ENCODE assay signal across 8 cellular contexts in genomic region chr11:124898711-124899110, GRCh38. TPM values are rescaled to one million over a fixed set of nuclear protein-coding genes. Genes with fewer than 3 reads are reported as not detected.
DNase-seq lines count a peak whose midpoint lies in the region; ATAC-seq and TF ChIP-seq lines count a peak whose summit lies in the region.

No MANE protein-coding gene starts in this region.

- no peak for ATAC-seq in GM19035 (IDR thresholded peaks at IDR 0.05; ENCODE audit: unreplicated experiment)
- ATAC-seq in CD4-positive, alpha-beta T cell (ENCODE audit: poor library complexity): no peak

- H3K36me3 Mint-ChIP-seq in CD4-positive, alpha-beta T cell (ENCODE audit: low read depth): no peaks in the 10 kb centered on the region

- H3K27ac Mint-ChIP-seq in CD4-positive, alpha-beta T cell: no peak overlapping the region

- whole genome bisulfite sequencing in esophagus, 2 donors: 38 to 50% methylated on average over 5 of the region's 5 CpGs

- H3K27me3 Mint-ChIP-seq in CD4-positive, alpha-beta T cell: peaks cover 26% of the 10 kb centered on the region

- CTCF ChIA-PET in PC-9 (lab: Charles Lee): interaction anchor here (1.4 kb wide), 1 partner anchor 22 kb away, joined by 8 read pairs; no protein-coding TSS in a partner anchor
- CTCF ChIA-PET in CD4-positive, alpha-beta T cell (lab: Charles Lee): interaction anchor here (1.1 kb wide), 1 partner anchor 9 kb away, joined by 3 read pairs; no protein-coding TSS in a partner anchor

- no peaks in the 10 kb centered on the region for H3K9me2 ChIP-seq in PC-9 (ENCODE audit: insufficient read depth)

- H4K20me1 ChIP-seq in PC-9 (ENCODE audit: insufficient read depth): no peaks in the 10 kb centered on the region

- H3K4me3 ChIP-seq in PC-9 (no peak overlapping the region), esophagus (ENCODE audit: low read depth in 1 of 2, low read length in 2 of 2) (no peak overlapping the region), tibial artery (no peak overlapping the region)

- no TSS peak for BruUV-seq in PC-9 (replicated peaks; lab: Mats Ljungman, UMichigan)

- H3K4me3 Mint-ChIP-seq in CD4-positive, alpha-beta T cell: no peak overlapping the region

- no peak for DNase-seq in PC-9
- DNase-seq in medulla oblongata (ENCODE audit: extremely low spot score): peak; percentile 81
- DNase-seq in tibial artery: peak in 1 of 2 donors; percentile 64
- DNase-seq in CD4-positive, alpha-beta T cell: no peak
- no peak for DNase-seq in NCI-H2227 treated with DMSO at 0.1 percent for 48 hours (lab: John Stamatoyannopoulos, UW)
- no peak for DNase-seq in NOMO-1 treated with DMSO at 0.1 percent for 48 hours (lab: John Stamatoyannopoulos, UW; ENCODE audit: unreplicated experiment)

- no peaks in the 10 kb centered on the region for H3K36me3 ChIP-seq in PC-9 (ENCODE audit: low read depth)
- H3K36me3 ChIP-seq in esophagus (ENCODE audit: control insufficient read depth in 2 of 2, insufficient read depth in 2 of 2, low read length in 1 of 2): no peaks in the 10 kb centered on the region
- no peaks in the 10 kb centered on the region for H3K36me3 ChIP-seq in tibial artery

- no peaks in the 10 kb centered on the region for H3K9me3 Mint-ChIP-seq in CD4-positive, alpha-beta T cell

- H2AFZ ChIP-seq in PC-9: 0 out of 2 replicates have a peak overlapping the region, but pooled peaks have one; percentile 20

- POLR2A ChIA-PET in PC-9 (lab: Charles Lee; ENCODE audit: unreplicated experiment): no interaction called here
- POLR2A ChIA-PET in CD4-positive, alpha-beta T cell (lab: Charles Lee): no interaction called here

- no peaks in the 10 kb centered on the region for H3K27me3 ChIP-seq in PC-9 (ENCODE audit: insufficient read depth, low read depth)
- H3K27me3 ChIP-seq in esophagus (ENCODE audit: control insufficient read depth in 1 of 2, insufficient read depth in 2 of 2, low read length in 2 of 2): no peaks in the 10 kb centered on the region
- H3K27me3 ChIP-seq in tibial artery: no peaks in the 10 kb centered on the region
- peaks cover 4% of the 10 kb centered on the region for H3K27me3 ChIP-seq in CD4-positive, alpha-beta T cell (ENCODE audit: control insufficient read depth, insufficient read depth, low read length)

- H3K79me2 ChIP-seq in PC-9 (ENCODE audit: low read depth): no peaks in the 10 kb centered on the region

- H3K4me2 ChIP-seq in PC-9: peak overlapping the region; percentile 27; the same call in 1 of the 2 replicates

- peaks cover 34% of the 10 kb centered on the region for H3K4me1 ChIP-seq in PC-9 (replicated peaks; ENCODE audit: insufficient read depth)
- H3K4me1 ChIP-seq in esophagus (ENCODE audit: control insufficient read depth in 2 of 2, insufficient read depth in 2 of 2, low read length in 1 of 2): no peaks in the 10 kb centered on the region
- peaks cover 0 to 5% (median 2%) of the 10 kb centered on the region in 4 donors for H3K4me1 ChIP-seq in tibial artery

- peak overlapping the region; percentile 72 for H3K27ac ChIP-seq in PC-9
- peak overlapping the region; percentile 2 to 44 for H3K27ac ChIP-seq in esophagus (ENCODE audit: low read depth in 2 of 2, low read length in 1 of 2)
- H3K27ac ChIP-seq in tibial artery: peak overlapping the region; percentile 33 to 50
- H3K27ac ChIP-seq in CD4-positive, alpha-beta T cell (ENCODE audit: low read depth, low read length): no peak overlapping the region

- peaks cover 16% of the 10 kb centered on the region; the same call in 1 of the 2 replicates for H3F3A ChIP-seq in PC-9 (ENCODE audit: insufficient read depth, low read depth)

- H3K4me1 Mint-ChIP-seq in CD4-positive, alpha-beta T cell (ENCODE audit: low read depth): peaks cover 9% of the 10 kb centered on the region

- TF ChIP-seq CTCF in PC-9 (conservative IDR thresholded peaks at IDR 0.05): no peak
- no peak for TF ChIP-seq CTCF in tibial artery (IDR thresholded peaks at IDR 0.05)
- TF ChIP-seq CTCF in CD4-positive, alpha-beta T cell (IDR thresholded peaks at IDR 0.05): no peak

- H3K9me3 ChIP-seq in PC-9 (ENCODE audit: insufficient read depth, low read depth) (no peaks in the 10 kb centered on the region), esophagus (ENCODE audit: control insufficient read depth in 2 of 2, insufficient read depth in 1 of 2, low read depth in 1 of 2, low read length in 1 of 2) (no peaks in the 10 kb centered on the region), tibial artery (no peaks in the 10 kb centered on the region)
- H3K9me3 ChIP-seq in CD4-positive, alpha-beta T cell (ENCODE audit: control insufficient read depth, low read length): no peaks in the 10 kb centered on the region

- intact Hi-C loops in PC-9 (cut with micrococcal nuclease; ENCODE audit: unreplicated experiment) (no loop called here), tibial artery (cut with DNase I; ENCODE audit: low total_unique reads) (no loop called here)
- intact Hi-C loops in CD4-positive, alpha-beta T cell (cut with DNase I, micrococcal nuclease): no loop called here

RNA-seq across cellular contexts. Expression of gene ROBO4, which starts 1.0 kb away (rescaled TPM):
- total RNA-seq in PC-9 (2021): 0.20 TPM in 1 of 2 replicates, not detected in the other
- 1 to 10 TPM; 3.2 TPM for polyA plus RNA-seq in esophagus
- not detected for total RNA-seq in CD4-positive, alpha-beta T cell

RNA-seq across cellular contexts. Expression of gene HEPN1, which starts 20.3 kb away (rescaled TPM):
- not detected in 2 replicates for total RNA-seq in PC-9 (2021)
- not detected for polyA plus RNA-seq in esophagus
- total RNA-seq in CD4-positive, alpha-beta T cell: not detected

RNA-seq across cellular contexts. Expression of gene ROBO3, which starts 33.5 kb away (rescaled TPM):
- 1.3 and 1.5 TPM in 2 replicates for total RNA-seq in PC-9 (2021)
- 10 to 100 TPM in 1 of 2 donors, 1 to 10 TPM in 1; 8.6 to 20.6 TPM for polyA plus RNA-seq in esophagus
- 10 to 100 TPM; 26.2 to 27.2 TPM for total RNA-seq in CD4-positive, alpha-beta T cell

RNA-seq across cellular contexts. Expression of gene HEPACAM, which starts 37.1 kb away (rescaled TPM):
- total RNA-seq in PC-9 (2021): not detected in 2 replicates
- polyA plus RNA-seq in esophagus: under 1 TPM; 0.02 TPM
- total RNA-seq in CD4-positive, alpha-beta T cell: not detected

RNA-seq across cellular contexts. Expression of gene CCDC15, which starts 55.3 kb away (rescaled TPM):
- 2.7 and 2.8 TPM in 2 replicates for total RNA-seq in PC-9 (2021)
- polyA plus RNA-seq in esophagus: under 1 TPM; 0.69 to 0.87 TPM
- 1 to 10 TPM in 1 of 2 experiments, under 1 TPM in 1; 0.89 to 1.1 TPM for total RNA-seq in CD4-positive, alpha-beta T cell

Comparison
In these comparisons a context has a peak if more than half of its experiments do, and no peak if none do; other contexts are left out.
1. RNA of gene ROBO3, which starts 33.5 kb away (total RNA-seq): 26.2 to 27.2 TPM in CD4-positive, alpha-beta T cell; 1.3 to 1.5 TPM in PC-9; every median in the first group is over 10 times any median in the second.